9 cellular contexts compared by ENCODE assay signal in genomic region chr12:54416908-54417603, GRCh38. TPM values are rescaled to one million over a fixed set of nuclear protein-coding genes. Genes with fewer than 3 reads are reported as not detected.
DNase-seq lines count a peak whose midpoint lies in the region; ATAC-seq, FAIRE-seq and TF ChIP-seq lines count a peak whose summit lies in the region.
"Had no signal": no experiment of that assay in that cellular context is flagged by ENCODE, and none has a peak within 500 bp of the region (broad histone marks: within the 10 kb centered on the region; RNA-seq: fewer than 3 reads in every experiment).

No MANE protein-coding gene starts in this region.

- no peaks in the 10 kb centered on the region for H3K9me2 ChIP-seq in SK-N-SH

- no peak for ATAC-seq in SK-N-SH treated with all-trans-retinoic acid at 6 μM for 48 hours
- no peak for ATAC-seq in GM21381 (IDR thresholded peaks at IDR 0.05; ENCODE audit: unreplicated experiment)

- no peak for FAIRE-seq in D721Med (lab: Jason Lieb, UNC)
- FAIRE-seq: A204.1 had no signal

- H3K36me3 ChIP-seq in SK-N-SH (replicated peaks in 1 of 2; ENCODE audit: control insufficient read depth in 1 of 2, insufficient read depth in 2 of 2, low read length in 1 of 2) (no peaks in the 10 kb centered on the region), stomach smooth muscle (ENCODE audit: control insufficient read depth in 2 of 2, insufficient read depth in 2 of 2, low read length in 2 of 2) (peaks cover 0 to 15% of the 10 kb centered on the region in 2 donors)

- H3K4me3 ChIP-seq in SK-N-SH (ENCODE audit: low read depth in 2 of 2, low read length in 1 of 2) (peak overlapping the region in 1 of 2 experiments; percentile 96; a peak in 3 of 4 replicates), stomach smooth muscle (ENCODE audit: low read length in 2 of 2) (peak overlapping the region; percentile 85 to 97)

- intact Hi-C loops in activated T-helper 1 cell treated with anti-CD3 and anti-CD28 coated beads, Interleukin-12 subunit alpha, Interleukin-12 subunit beta, Interleukin-2, Interleukin-4 antibody, amounts not matched to agents 30 ng/mL and 10 ng/mL and 1 ng/mL, durations not matched to agents 14 hours and 24 hours and 36 hours (cut with micrococcal nuclease): loop anchor here (10.0 kb wide), 1 partner anchor 568 kb away; the partner anchor contains the start of gene TESPA1

- POLR2A ChIA-PET in SK-N-SH (lab: Yijun Ruan, JAX): no interaction called here

- peak overlapping the region; percentile 98 for H3K4me2 ChIP-seq in SK-N-SH

- peaks cover 74% of the 10 kb centered on the region for H3K79me2 ChIP-seq in SK-N-SH (ENCODE audit: insufficient read depth)

- H3K9me3 ChIP-seq in SK-N-SH (no peaks in the 10 kb centered on the region), stomach smooth muscle (ENCODE audit: control insufficient read depth in 2 of 2, low read length in 2 of 2) (no peaks in the 10 kb centered on the region)

- peak overlapping the region; percentile 80 for H3K4me3 Mint-ChIP-seq in activated T-helper 1 cell treated with anti-CD3 and anti-CD28 coated beads, Interleukin-12 subunit alpha, Interleukin-12 subunit beta, Interleukin-2, Interleukin-4 antibody, amounts not matched to agents 30 ng/mL and 10 ng/mL and 1 ng/mL, durations not matched to agents 14 hours and 24 hours and 36 hours
- H3K4me3 Mint-ChIP-seq in immature natural killer cell: peak overlapping the region; percentile 97 to 98 (median 97)

- no peaks in the 10 kb centered on the region for H4K20me1 ChIP-seq in SK-N-SH (ENCODE audit: insufficient read depth)

- no peak for DNase-seq in SK-N-SH
- no peak for DNase-seq in activated T-helper 1 cell treated with anti-CD3 and anti-CD28 coated beads, Interleukin-12 subunit alpha, Interleukin-12 subunit beta, Interleukin-2, Interleukin-4 antibody, amounts not matched to agents 30 ng/mL and 10 ng/mL and 1 ng/mL, durations not matched to agents 14 hours and 24 hours and 36 hours (ENCODE audit: low spot score)
- peak; percentile 26 to 33 (median 32) for DNase-seq in immature natural killer cell
- DNase-seq in NCI-H1694 treated with DMSO at 0.1 percent for 48 hours (lab: John Stamatoyannopoulos, UW): no peak
- no peak for DNase-seq in D721Med (ENCODE audit: insufficient read length, low spot score)

- H3K27ac ChIP-seq in SK-N-SH (ENCODE audit: low read depth in 2 of 2, low read length in 1 of 2) (peak overlapping the region in 1 of 2 experiments; percentile 50; a peak in 1 of 4 replicates), stomach smooth muscle (ENCODE audit: low read length) (peak overlapping the region; percentile 93)

- H3K27ac Mint-ChIP-seq in activated T-helper 1 cell treated with anti-CD3 and anti-CD28 coated beads, Interleukin-12 subunit alpha, Interleukin-12 subunit beta, Interleukin-2, Interleukin-4 antibody, amounts not matched to agents 30 ng/mL and 10 ng/mL and 1 ng/mL, durations not matched to agents 14 hours and 24 hours and 36 hours: peak overlapping the region; percentile 93
- H3K27ac Mint-ChIP-seq in immature natural killer cell: peak overlapping the region; percentile 94 to 99 (median 96)

- peaks cover 0 to 45% of the 10 kb centered on the region in 2 experiments; a peak in 3 of 4 replicates for H3K4me1 ChIP-seq in SK-N-SH (ENCODE audit: control insufficient read depth in 1 of 2, insufficient read depth in 2 of 2, low read depth in 1 of 2, low read length in 1 of 2)
- H3K4me1 ChIP-seq in stomach smooth muscle (ENCODE audit: control insufficient read depth, insufficient read depth, low read length): peaks cover 77% of the 10 kb centered on the region

- H3F3A ChIP-seq in SK-N-SH (replicated peaks; ENCODE audit: insufficient read depth): peaks cover 16% of the 10 kb centered on the region

- 55% methylated on average over 2 of the region's 2 CpGs for WGBS in SK-N-SH (ENCODE audit: low lambda C conversion rate)

- H3K4me1 Mint-ChIP-seq in activated T-helper 1 cell treated with anti-CD3 and anti-CD28 coated beads, Interleukin-12 subunit alpha, Interleukin-12 subunit beta, Interleukin-2, Interleukin-4 antibody, amounts not matched to agents 30 ng/mL and 10 ng/mL and 1 ng/mL, durations not matched to agents 14 hours and 24 hours and 36 hours (ENCODE audit: low read depth): peaks cover 59% of the 10 kb centered on the region
- H3K4me1 Mint-ChIP-seq in immature natural killer cell: peaks cover 79 to 86% of the 10 kb centered on the region in 2 donors

- H3K9ac ChIP-seq in SK-N-SH (peak overlapping the region; percentile 94; the same call in 1 of the 2 replicates), stomach smooth muscle (ENCODE audit: low read length in 2 of 2) (peak overlapping the region; percentile 90 to 97)

- H3K9me3 Mint-ChIP-seq in activated T-helper 1 cell treated with anti-CD3 and anti-CD28 coated beads, Interleukin-12 subunit alpha, Interleukin-12 subunit beta, Interleukin-2, Interleukin-4 antibody, amounts not matched to agents 30 ng/mL and 10 ng/mL and 1 ng/mL, durations not matched to agents 14 hours and 24 hours and 36 hours: no peaks in the 10 kb centered on the region
- no peaks in the 10 kb centered on the region for H3K9me3 Mint-ChIP-seq in immature natural killer cell

- no peak for TF ChIP-seq CTCF in SK-N-SH (IDR thresholded peaks at IDR 0.05)
- TF ChIP-seq CTCF in D721Med (IDR thresholded peaks at IDR 0.05; ENCODE audit: insufficient read depth, missing control alignments): no peak

- H3K27me3 ChIP-seq in SK-N-SH (ENCODE audit: insufficient read depth) (no peaks in the 10 kb centered on the region), stomach smooth muscle (ENCODE audit: control insufficient read depth in 1 of 2, insufficient read depth in 2 of 2, low read length in 2 of 2) (no peaks in the 10 kb centered on the region)

- peaks cover 8% of the 10 kb centered on the region for H3K27me3 Mint-ChIP-seq in activated T-helper 1 cell treated with anti-CD3 and anti-CD28 coated beads, Interleukin-12 subunit alpha, Interleukin-12 subunit beta, Interleukin-2, Interleukin-4 antibody, amounts not matched to agents 30 ng/mL and 10 ng/mL and 1 ng/mL, durations not matched to agents 14 hours and 24 hours and 36 hours (ENCODE audit: insufficient read depth)
- H3K27me3 Mint-ChIP-seq in immature natural killer cell (ENCODE audit: low read depth in 3 of 3): peaks cover 10 to 39% (median 18%) of the 10 kb centered on the region in 3 donors

- no peak for TF ChIP-seq EP300 in SK-N-SH (IDR thresholded peaks at IDR 0.05; ENCODE audit: borderline replicate concordance in 1 of 2, low read depth in 1 of 2, low read length in 1 of 2)

- no peak overlapping the region for H2AFZ ChIP-seq in SK-N-SH (ENCODE audit: low read depth)

- CTCF ChIA-PET in SK-N-SH (lab: Yijun Ruan, JAX): interaction anchor here (0.6 to 11.8 kb wide), 5 partner anchors 12 to 22 kb away, joined by 3 to 125 read pairs (median 9); no protein-coding TSS in a partner anchor

- H3K36me3 Mint-ChIP-seq in activated T-helper 1 cell treated with anti-CD3 and anti-CD28 coated beads, Interleukin-12 subunit alpha, Interleukin-12 subunit beta, Interleukin-2, Interleukin-4 antibody, amounts not matched to agents 30 ng/mL and 10 ng/mL and 1 ng/mL, durations not matched to agents 14 hours and 24 hours and 36 hours (ENCODE audit: low read depth): no peaks in the 10 kb centered on the region
- peaks cover 0 to 4% (median 0%) of the 10 kb centered on the region in 3 donors for H3K36me3 Mint-ChIP-seq in immature natural killer cell

- TF ChIP-seq RAD21 in SK-N-SH (IDR thresholded peaks at IDR 0.05; ENCODE audit: low read length): no peak

TF ChIP-seq in SK-N-SH, 30 proteins besides CTCF, POLR2A, EP300 and RAD21:
- TF ChIP-seq FOXM1 (IDR thresholded peaks at IDR 0.05; ENCODE audit: low read depth): no peak

TF ChIP-seq in SK-N-SH treated with all-trans-retinoic acid at 6 μM for 48 hours, 23 proteins besides CTCF, POLR2A, EP300 and RAD21 (continues in another document):
- TF ChIP-seq SNAI2 (CRISPR knock-in tag; IDR thresholded peaks at IDR 0.05) (no peak), ZFP30 (CRISPR knock-in tag; IDR thresholded peaks at IDR 0.05) (no peak), TCF4 (CRISPR knock-in tag; IDR thresholded peaks at IDR 0.05; ENCODE audit: borderline replicate concordance) (no peak), PPARA (CRISPR knock-in tag; IDR thresholded peaks at IDR 0.05; ENCODE audit: borderline replicate concordance) (no peak)

RNA-seq across cellular contexts. Expression of gene ITGA5, which starts 2.0 kb away (rescaled TPM):
- 35.0 and 52.5 TPM in 2 replicates for polyA plus RNA-seq in SK-N-SH (2012; rRNA removed)
- 19.5 and 32.7 TPM in 2 replicates for polyA plus RNA-seq in SK-N-SH (2012; cell fraction: cytosol; rRNA removed)
- 66.0 and 73.4 TPM in 2 replicates for polyA plus RNA-seq in SK-N-SH (2012; cell fraction: nucleus; rRNA removed)
- total RNA-seq in activated T-helper 1 cell treated with anti-CD3 and anti-CD28 coated beads, Interleukin-12 subunit alpha, Interleukin-12 subunit beta, Interleukin-2, Interleukin-4 antibody, amounts not matched to agents 30 ng/mL and 10 ng/mL and 1 ng/mL, durations not matched to agents 14 hours and 24 hours and 36 hours: 31.2 and 31.6 TPM in 2 replicates
- 100 to 1,000 TPM in 1 of 3 donors, 10 to 100 TPM in 2; 26.2 to 119 (median 65.5) TPM for polyA plus RNA-seq in immature natural killer cell

RNA-seq across cellular contexts. Expression of gene ZNF385A, which starts 32.5 kb away (rescaled TPM):
- polyA plus RNA-seq in SK-N-SH (2012; rRNA removed) (1.5 and 2.6 TPM in 2 replicates), immature natural killer cell (1 to 10 TPM; 1.8 to 2.7 (median 2.2) TPM)
- 1.4 and 3.0 TPM in 2 replicates for polyA plus RNA-seq in SK-N-SH (2012; cell fraction: cytosol; rRNA removed)
- 2.3 and 3.7 TPM in 2 replicates for polyA plus RNA-seq in SK-N-SH (2012; cell fraction: nucleus; rRNA removed)
- 0.99 and 1.3 TPM in 2 replicates for total RNA-seq in activated T-helper 1 cell treated with anti-CD3 and anti-CD28 coated beads, Interleukin-12 subunit alpha, Interleukin-12 subunit beta, Interleukin-2, Interleukin-4 antibody, amounts not matched to agents 30 ng/mL and 10 ng/mL and 1 ng/mL, durations not matched to agents 14 hours and 24 hours and 36 hours

RNA-seq across cellular contexts. Expression of gene GPR84, which starts 52.8 kb away (rescaled TPM):
- polyA plus RNA-seq in SK-N-SH (2012; rRNA removed) (0.03 TPM in 1 of 2 replicates, not detected in the other), immature natural killer cell (not detected)
- not detected in 2 replicates for polyA plus RNA-seq in SK-N-SH (2012; cell fraction: cytosol; rRNA removed)
- 0.18 and 0.23 TPM in 2 replicates for polyA plus RNA-seq in SK-N-SH (2012; cell fraction: nucleus; rRNA removed)
- total RNA-seq in activated T-helper 1 cell treated with anti-CD3 and anti-CD28 coated beads, Interleukin-12 subunit alpha, Interleukin-12 subunit beta, Interleukin-2, Interleukin-4 antibody, amounts not matched to agents 30 ng/mL and 10 ng/mL and 1 ng/mL, durations not matched to agents 14 hours and 24 hours and 36 hours: 2.3 and 2.4 TPM in 2 replicates

RNA-seq across cellular contexts. Expression of gene GTSF1, which starts 56.3 kb away (rescaled TPM):
- polyA plus RNA-seq in SK-N-SH (2012; rRNA removed) (36.0 and 37.3 TPM in 2 replicates), immature natural killer cell (10 to 100 TPM; 14.1 to 22.7 (median 16.6) TPM)
- polyA plus RNA-seq in SK-N-SH (2012; cell fraction: cytosol; rRNA removed): 36.6 and 36.7 TPM in 2 replicates
- 15.9 and 22.9 TPM in 2 replicates for polyA plus RNA-seq in SK-N-SH (2012; cell fraction: nucleus; rRNA removed)
- total RNA-seq in activated T-helper 1 cell treated with anti-CD3 and anti-CD28 coated beads, Interleukin-12 subunit alpha, Interleukin-12 subunit beta, Interleukin-2, Interleukin-4 antibody, amounts not matched to agents 30 ng/mL and 10 ng/mL and 1 ng/mL, durations not matched to agents 14 hours and 24 hours and 36 hours: 3.9 and 4.4 TPM in 2 replicates

Comparison
In these comparisons a context has a peak if more than half of its experiments do, and no peak if none do; other contexts are left out.
1. DNase-seq: peak in immature natural killer cell (3 of 3); none in SK-N-SH (single experiment), activated T-helper 1 cell treated with anti-CD3 and anti-CD28 coated beads, Interleukin-12 subunit alpha, Interleukin-12 subunit beta, Interleukin-2, Interleukin-4 antibody, amounts not matched to agents 30 ng/mL and 10 ng/mL and 1 ng/mL, durations not matched to agents 14 hours and 24 hours and 36 hours (single experiment), NCI-H1694 treated with DMSO at 0.1 percent for 48 hours (single experiment) and D721Med (single experiment).